Comparison of ENCODE assay signal across 23 cellular contexts in the genomic region with DNA sequence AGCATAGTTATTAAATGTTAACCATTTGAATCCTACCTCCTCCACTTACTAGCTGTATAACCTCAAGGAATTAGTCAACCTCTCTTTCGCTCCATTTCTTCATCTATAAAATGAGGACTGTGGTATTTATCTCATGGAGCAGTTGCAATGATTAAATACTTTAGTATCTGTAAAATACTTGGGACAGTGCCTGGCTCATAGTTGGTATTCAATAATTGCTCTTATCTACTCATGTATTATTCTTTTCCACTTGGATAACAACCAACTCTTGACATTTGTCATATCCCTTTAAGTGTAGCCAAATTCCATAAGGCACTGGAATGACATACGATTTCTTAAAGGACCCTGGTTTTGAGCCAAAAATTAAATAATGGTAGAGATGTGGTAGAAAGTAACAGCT.
"Had no signal": no experiment of that assay in that cellular context is flagged by ENCODE, and none has a peak within 500 bp of the region (broad histone marks: within the 10 kb centered on the region; RNA-seq: fewer than 3 reads in every experiment).

No MANE protein-coding gene starts in this region.

- DNase-seq: dorsolateral prefrontal cortex; effector CD4-positive, alpha-beta T cell; heart left ventricle; kidney; natural killer cell; occipital lobe; ovary; posterior cingulate gyrus; psoas muscle; right cardiac atrium; sigmoid colon; spleen; stimulated activated CD4-positive, alpha-beta T cell treated with anti-CD3 and anti-CD28 coated beads, Interleukin-4, amount 100 ng/mL, for 4 hours; transverse colon; upper lobe of right lung; uterus had no signal

- ATAC-seq: foreskin keratinocyte; gastroesophageal sphincter; heart left ventricle; left lobe of liver; natural killer cell; psoas muscle; right cardiac atrium; stimulated activated memory B cell treated with anti-CD40 and anti-IgM and Interleukin-4, amounts not matched to agents 10 μg/mL and 1 μg/mL and 100 μg/mL, for 72 hours; upper lobe of right lung had no signal

- H3K36me3 ChIP-seq: gastroesophageal sphincter, heart left ventricle, ovary, sigmoid colon, spleen, transverse colon, upper lobe of right lung, uterus had no signal

- H3K4me1 ChIP-seq: foreskin keratinocyte, gastroesophageal sphincter, heart left ventricle, psoas muscle, sigmoid colon, spleen, transverse colon, upper lobe of right lung, uterus had no signal

- H3K79me2 ChIP-seq: hepatocyte had no signal

- H3K27ac ChIP-seq: dorsolateral prefrontal cortex, foreskin keratinocyte, gastroesophageal sphincter, heart left ventricle, hepatocyte, ovary, psoas muscle, sigmoid colon, skin epidermis, spleen, transverse colon, upper lobe of right lung, uterus had no signal

- H2AFZ ChIP-seq: hepatocyte had no signal

- H3K9me3 ChIP-seq: gastroesophageal sphincter, heart left ventricle, ovary, psoas muscle, sigmoid colon, transverse colon, upper lobe of right lung, uterus had no signal

- H3K4me2 ChIP-seq: hepatocyte had no signal

- H3K27me3 ChIP-seq: dorsolateral prefrontal cortex, foreskin keratinocyte, gastroesophageal sphincter, heart left ventricle, hepatocyte, ovary, sigmoid colon, spleen, transverse colon, upper lobe of right lung, uterus had no signal

- H3K4me3 ChIP-seq: dorsolateral prefrontal cortex, gastroesophageal sphincter, heart left ventricle, hepatocyte, lung, ovary, psoas muscle, sigmoid colon, skin epidermis, spleen, transverse colon, upper lobe of right lung, uterus had no signal
